8 cellular contexts compared by ENCODE assay signal in genomic region chr7:65475734-65476319, GRCh38.
DNase-seq lines count a peak whose midpoint lies in the region; ATAC-seq and TF ChIP-seq lines count a peak whose summit lies in the region.

No MANE protein-coding gene starts in this region.

- ATAC-seq in GM19455 (IDR thresholded peaks at IDR 0.05; ENCODE audit: unreplicated experiment) (peak; percentile 89), HG03469 (IDR thresholded peaks at IDR 0.05; ENCODE audit: unreplicated experiment) (peak; percentile 84)
- ATAC-seq in activated naive CD8-positive, alpha-beta T cell treated with anti-CD3 and anti-CD28 coated beads, Interleukin-2, amount 50 U/mL, for 24 hours = no peak

- no peak overlapping the region for H3K14ac ChIP-seq in trophoblast cell (ENCODE audit: low read length)

- TF ChIP-seq CTCF in glutamatergic neuron (IDR thresholded peaks at IDR 0.05; ENCODE audit: partially characterized antibody, unreplicated experiment) = no peak

- peaks cover 5% of the 10 kb centered on the region for H3K36me3 Mint-ChIP-seq in activated naive CD8-positive, alpha-beta T cell treated with anti-CD3 and anti-CD28 coated beads, Interleukin-2, amount 50 U/mL, for 24 hours (ENCODE audit: low read depth)
- peaks cover 11% of the 10 kb centered on the region for H3K36me3 Mint-ChIP-seq in glutamatergic neuron (ENCODE audit: unreplicated experiment)

- H4K12ac ChIP-seq in trophoblast cell (ENCODE audit: low read depth, low read length) = no peak overlapping the region

- no CpG with 5 or more reads among the region's 8 CpGs for WGBS in trophoblast cell (ENCODE audit: extremely low coverage, insufficient coverage, insufficient read length)

- no peak overlapping the region for H3K4ac ChIP-seq in trophoblast cell (ENCODE audit: low read depth, low read length)

- H3K18ac ChIP-seq in trophoblast cell (ENCODE audit: low read length) = no peak overlapping the region

- H3K79me1 ChIP-seq in trophoblast cell (ENCODE audit: low read length) = no peaks in the 10 kb centered on the region

- H2BK5ac ChIP-seq in trophoblast cell (ENCODE audit: low read depth, low read length, poor library complexity) = no peak overlapping the region

- no peaks in the 10 kb centered on the region for H3K79me2 ChIP-seq in trophoblast cell (ENCODE audit: control insufficient read depth, insufficient read depth, low read length, poor library complexity)

- H3K4me1 ChIP-seq in trophoblast cell (ENCODE audit: control insufficient read depth in 1 of 2, insufficient read depth in 2 of 2, low read length in 2 of 2) = peaks cover 0 to 1% of the 10 kb centered on the region in 2 experiments

- no peak overlapping the region for H3K4me3 ChIP-seq in trophoblast cell (ENCODE audit: low read depth, low read length)

- no peak overlapping the region for H2AFZ ChIP-seq in trophoblast cell (ENCODE audit: insufficient read depth, low read length, poor library complexity)

- no peak overlapping the region for H3K27ac ChIP-seq in trophoblast cell (ENCODE audit: low read depth, low read length)

- peaks cover 32% of the 10 kb centered on the region for H3K9me3 Mint-ChIP-seq in activated naive CD8-positive, alpha-beta T cell treated with anti-CD3 and anti-CD28 coated beads, Interleukin-2, amount 50 U/mL, for 24 hours
- H3K9me3 Mint-ChIP-seq in glutamatergic neuron (ENCODE audit: unreplicated experiment) = peaks cover 7% of the 10 kb centered on the region

- no peak overlapping the region for H2AK5ac ChIP-seq in trophoblast cell (ENCODE audit: low read length)

- no peak overlapping the region for H4K91ac ChIP-seq in trophoblast cell (ENCODE audit: low read depth, low read length)

- H3K23ac ChIP-seq in trophoblast cell (ENCODE audit: low read length) = no peak overlapping the region

- H3K4me2 ChIP-seq in trophoblast cell (ENCODE audit: low read length) = no peak overlapping the region

- H3K4me1 Mint-ChIP-seq in activated naive CD8-positive, alpha-beta T cell treated with anti-CD3 and anti-CD28 coated beads, Interleukin-2, amount 50 U/mL, for 24 hours = peaks cover 29% of the 10 kb centered on the region
- H3K4me1 Mint-ChIP-seq in glutamatergic neuron (ENCODE audit: low read depth, unreplicated experiment) = no peaks in the 10 kb centered on the region

- no peak overlapping the region for H2BK12ac ChIP-seq in trophoblast cell (ENCODE audit: low read length)

- no peak overlapping the region for H2BK120ac ChIP-seq in trophoblast cell (ENCODE audit: insufficient read depth, low read length, poor library complexity)

- H4K8ac ChIP-seq in trophoblast cell (ENCODE audit: low read depth, low read length) = no peak overlapping the region

- peak overlapping the region; percentile 5 for H3K4me3 Mint-ChIP-seq in activated naive CD8-positive, alpha-beta T cell treated with anti-CD3 and anti-CD28 coated beads, Interleukin-2, amount 50 U/mL, for 24 hours
- no peak overlapping the region for H3K4me3 Mint-ChIP-seq in glutamatergic neuron (ENCODE audit: unreplicated experiment)

- H3K9me3 ChIP-seq in trophoblast cell (ENCODE audit: insufficient read depth, low read depth, low read length) = peaks cover 5% of the 10 kb centered on the region

- no peaks in the 10 kb centered on the region for H3K27me3 ChIP-seq in trophoblast cell (ENCODE audit: insufficient read depth, low read length)

- no peaks in the 10 kb centered on the region for H3K27me3 Mint-ChIP-seq in activated naive CD8-positive, alpha-beta T cell treated with anti-CD3 and anti-CD28 coated beads, Interleukin-2, amount 50 U/mL, for 24 hours
- no peaks in the 10 kb centered on the region for H3K27me3 Mint-ChIP-seq in glutamatergic neuron (ENCODE audit: unreplicated experiment)

- no peak overlapping the region for H3K9ac ChIP-seq in trophoblast cell (ENCODE audit: low read length)

- DNase-seq in COLO829 (ENCODE audit: low spot score) (peak; percentile 66), glutamatergic neuron (no peak), trophoblast cell (no peak), NCI-H774 (lab: John Stamatoyannopoulos, UW) (no peak), NCI-H345 treated with DMSO at 0.1 percent for 48 hours (lab: John Stamatoyannopoulos, UW; ENCODE audit: unreplicated experiment) (no peak)
- DNase-seq in activated naive CD8-positive, alpha-beta T cell treated with anti-CD3 and anti-CD28 coated beads, Interleukin-2, amount 50 U/mL, for 24 hours = no peak

- no peaks in the 10 kb centered on the region for H3K36me3 ChIP-seq in trophoblast cell (ENCODE audit: control insufficient read depth in 1 of 2, insufficient read depth in 2 of 2, low read length in 2 of 2)

- no peak overlapping the region for H3K27ac Mint-ChIP-seq in activated naive CD8-positive, alpha-beta T cell treated with anti-CD3 and anti-CD28 coated beads, Interleukin-2, amount 50 U/mL, for 24 hours
- H3K27ac Mint-ChIP-seq in glutamatergic neuron (ENCODE audit: unreplicated experiment) = no peak overlapping the region
